2 cellular contexts compared by ENCODE assay signal in genomic region chr6:163463795-163464194, GRCh38.
TF ChIP-seq lines count a peak whose summit lies in the region.

No MANE protein-coding gene starts in this region.

TF ChIP-seq in HepG2, 621 proteins besides CTCF, POLR2A, EP300 and RAD21:
- TF ChIP-seq HNF4G (IDR thresholded peaks at IDR 0.05; ENCODE audit: borderline replicate concordance, low read depth, low read length), result 0 out of 2 replicates have a peak, but pooled peaks have one; percentile 11
- TF ChIP-seq HNF4G (CRISPR knock-in tag; IDR thresholded peaks at IDR 0.05; ENCODE audit: borderline replicate concordance, low read depth), result no peak
- no peak for TF ChIP-seq ZSCAN31 (CRISPR knock-in tag; IDR thresholded peaks at IDR 0.05; ENCODE audit: low read depth)
- TF ChIP-seq ZNF878 (CRISPR knock-in tag; IDR thresholded peaks at IDR 0.05), result no peak
- TF ChIP-seq KAT8 (CRISPR knock-in tag; IDR thresholded peaks at IDR 0.05), result peak; percentile 17; the same call in 1 of the 2 replicates
- peak; percentile 98 for TF ChIP-seq ZNF263 (CRISPR knock-in tag; IDR thresholded peaks at IDR 0.05)
- peak; percentile 26; the same call in 1 of the 2 replicates for TF ChIP-seq HNF4A (CRISPR knock-in tag; IDR thresholded peaks at IDR 0.05)
- no peak for TF ChIP-seq ZBTB42 (CRISPR knock-in tag; IDR thresholded peaks at IDR 0.05)
TF ChIP-seq in HepG2: peak in this region for 4.

TF ChIP-seq in K562, 482 proteins besides CTCF, POLR2A, EP300 and RAD21:
- peak; percentile 75 for TF ChIP-seq ZNF263 (CRISPR knock-in tag; IDR thresholded peaks at IDR 0.05; ENCODE audit: borderline replicate concordance)
- no peak for TF ChIP-seq HIVEP1 (CRISPR knock-in tag; IDR thresholded peaks at IDR 0.05)
